In genomic region chr10:87842776-87843497, GRCh38 we compare ENCODE assay signal across 13 cellular contexts. TPM values are rescaled to one million over a fixed set of nuclear protein-coding genes. Genes with fewer than 3 reads are reported as not detected.
DNase-seq lines count a peak whose midpoint lies in the region; ATAC-seq and TF ChIP-seq lines count a peak whose summit lies in the region.
"Had no signal": no experiment of that assay in that cellular context is flagged by ENCODE, and none has a peak within 500 bp of the region (broad histone marks: within the 10 kb centered on the region; RNA-seq: fewer than 3 reads in every experiment).

No MANE protein-coding gene starts in this region.

- H3K4me1 ChIP-seq in BLaER1 treated with 17β-estradiol and CSF1 and Interleukin-3, amounts not matched to agents 10 nM and 100 nM = peaks cover 0 to 36% (median 5%) of the 10 kb centered on the region in 10 experiments; a peak in 8 of 20 replicates
- H3K4me1 ChIP-seq: left ventricle myocardium inferior had no signal

- H3K4me3 ChIP-seq in BLaER1 treated with 17β-estradiol and CSF1 and Interleukin-3, amounts not matched to agents 10 nM and 100 nM = no peak overlapping the region
- H3K4me3 ChIP-seq in HFF-Myc (replicated peaks; ENCODE audit: low read depth, low read length) (no peak overlapping the region), MG63 (no peak overlapping the region)
- H3K4me3 ChIP-seq: left ventricle myocardium inferior, skin epidermis had no signal

- peak; percentile 35 for ATAC-seq in left colon
- ATAC-seq in HG02763 (IDR thresholded peaks at IDR 0.05; ENCODE audit: unreplicated experiment) = no peak

- no peaks in the 10 kb centered on the region for H3K27me3 ChIP-seq in BLaER1 treated with 17β-estradiol and CSF1 and Interleukin-3, amounts not matched to agents 10 nM and 100 nM
- no peaks in the 10 kb centered on the region for H3K27me3 ChIP-seq in MG63

- no peak for TF ChIP-seq CTCF in HFF-Myc (IDR thresholded peaks at IDR 0.05; ENCODE audit: low read depth, low read length, missing control alignments)

- H3K9me3 ChIP-seq in BLaER1 treated with 17β-estradiol and CSF1 and Interleukin-3, amounts not matched to agents 10 nM and 100 nM (replicated peaks in 1 of 11) = no peaks in the 10 kb centered on the region
- H3K9me3 ChIP-seq in MG63 = no peaks in the 10 kb centered on the region
- H3K9me3 ChIP-seq: left ventricle myocardium inferior had no signal

- H3K4me2 ChIP-seq in BLaER1 treated with 17β-estradiol and CSF1 and Interleukin-3, amounts not matched to agents 10 nM and 100 nM = peak overlapping the region in 4 of 11 experiments; percentile 1 to 58 (median 45); a peak in 5 of 22 replicates

- intact Hi-C loops in left colon (cut with DNase I, micrococcal nuclease) = no loop called here

- DNase-seq in HFF-Myc (ENCODE audit: extremely low read depth, low read depth) (peak; percentile 80), amniotic epithelial cell (ENCODE audit: low read depth) (peak; percentile 69), left colon (no peak), NCI-H2227 treated with DMSO at 0.1 percent for 48 hours (lab: John Stamatoyannopoulos, UW) (no peak), pons (ENCODE audit: low spot score) (no peak), MG63 (no peak)
- DNase-seq: activated CD4-positive, alpha-beta memory T cell treated with anti-CD3 and anti-CD28 coated beads for 36 hours; H9; left ventricle myocardium inferior had no signal

- no peaks in the 10 kb centered on the region; a peak in 1 of 22 replicates for H4K20me1 ChIP-seq in BLaER1 treated with 17β-estradiol and CSF1 and Interleukin-3, amounts not matched to agents 10 nM and 100 nM

- peak overlapping the region in 10 of 11 experiments; percentile 4 to 58 (median 42); a peak in 13 of 22 replicates for H3K27ac ChIP-seq in BLaER1 treated with 17β-estradiol and CSF1 and Interleukin-3, amounts not matched to agents 10 nM and 100 nM
- H3K27ac ChIP-seq: left ventricle myocardium inferior had no signal

- H3K36me3 ChIP-seq in BLaER1 treated with 17β-estradiol and CSF1 and Interleukin-3, amounts not matched to agents 10 nM and 100 nM = no peaks in the 10 kb centered on the region
- H3K36me3 ChIP-seq in MG63 = no peaks in the 10 kb centered on the region
- H3K36me3 ChIP-seq: left ventricle myocardium inferior had no signal

- no peak overlapping the region for H3K9ac ChIP-seq in BLaER1 treated with 17β-estradiol and CSF1 and Interleukin-3, amounts not matched to agents 10 nM and 100 nM

RNA-seq across cellular contexts. Expression of gene KLLN, which starts 20.4 kb away (rescaled TPM):
- total RNA-seq in left colon = 1 to 10 TPM; 1.3 to 1.4 TPM
- not detected in 2 replicates for total RNA-seq in MG63 (2014; rRNA removed; shearing (Covaris generic); ENCODE audit: low replicate concordance)
- total RNA-seq: RPMI7951 had no signal

RNA-seq across cellular contexts. Expression of gene PTEN, which starts 20.5 kb away (rescaled TPM):
- total RNA-seq in left colon = 100 to 1,000 TPM in 1 of 2 donors, 10 to 100 TPM in 1; 99.3 to 101 TPM
- 19.6 and 25.0 TPM in 2 replicates for total RNA-seq in MG63 (2014; rRNA removed; shearing (Covaris generic); ENCODE audit: low replicate concordance)

RNA-seq across cellular contexts. Expression of gene ATAD1, which starts 24.9 kb away (rescaled TPM):
- 10 to 100 TPM; 50.5 to 51.0 TPM for total RNA-seq in left colon
- 26.9 and 43.8 TPM in 2 replicates for total RNA-seq in MG63 (2014; rRNA removed; shearing (Covaris generic); ENCODE audit: low replicate concordance)
- total RNA-seq: RPMI7951 had no signal

Comparison
In these comparisons a context has a peak if more than half of its experiments do, and no peak if none do; other contexts are left out.
1. DNase-seq: peak in HFF-Myc (single experiment) and amniotic epithelial cell (single experiment); none in left colon (0 of 2), NCI-H2227 treated with DMSO at 0.1 percent for 48 hours (single experiment), pons (single experiment) and MG63 (single experiment).